In genomic region chr6:20708367-20709124, GRCh38 we compare ENCODE assay signal across 10 cellular contexts.
DNase-seq lines count a peak whose midpoint lies in the region; ATAC-seq, FAIRE-seq and TF ChIP-seq lines count a peak whose summit lies in the region.
"Had no signal": no experiment of that assay in that cellular context is flagged by ENCODE, and none has a peak within 500 bp of the region (broad histone marks: within the 10 kb centered on the region; RNA-seq: fewer than 3 reads in every experiment).

No MANE protein-coding gene starts in this region.

- peaks cover 48% of the 10 kb centered on the region for H3K4me1 Mint-ChIP-seq in endodermal cell

- H3K27ac Mint-ChIP-seq in endodermal cell, result peak overlapping the region; percentile 49
- H3K27ac Mint-ChIP-seq: activated CD4-positive, alpha-beta T cell treated with anti-CD3 and anti-CD28 coated beads, Interleukin-2, amount 10 ng/mL, durations not matched to agents 7 days and 5 days had no signal

- ATAC-seq in GM19468 (IDR thresholded peaks at IDR 0.05; ENCODE audit: extremely low read depth, unreplicated experiment) (peak; percentile 61), HG03520 (IDR thresholded peaks at IDR 0.05; ENCODE audit: unreplicated experiment) (peak; percentile 54)

- H3K36me3 Mint-ChIP-seq in endodermal cell (ENCODE audit: low read depth), result no peaks in the 10 kb centered on the region

- H3K27me3 ChIP-seq in endodermal cell (ENCODE audit: control insufficient read depth, insufficient read depth, low read length, poor library complexity, severe bottlenecking), result no peaks in the 10 kb centered on the region

- no peak for TF ChIP-seq CTCF in endodermal cell (conservative IDR thresholded peaks at IDR 0.05)

- H3K4me1 ChIP-seq in endodermal cell (ENCODE audit: control insufficient read depth, insufficient read depth, low read length), result peaks cover 14% of the 10 kb centered on the region

- H3K27ac ChIP-seq in endodermal cell (ENCODE audit: low read depth, low read length), result no peak overlapping the region

- TF ChIP-seq POLR2A in GM12891 (IDR thresholded peaks at IDR 0.05; ENCODE audit: low read depth, low read length), result no peak

- no peak for FAIRE-seq in GM12891 (lab: Jason Lieb, UNC)

- H3K9ac ChIP-seq in endodermal cell (ENCODE audit: extremely low read depth, low read length, poor library complexity, severe bottlenecking), result no peak overlapping the region

- WGBS in endodermal cell (ENCODE audit: insufficient coverage in 1 of 2, insufficient read length in 1 of 2), 2 experiments, result 98% methylated on average over 2 of the region's 3 CpGs; no CpG with 5 or more reads in 1 of the 2 experiments

- no peaks in the 10 kb centered on the region for H3K9me3 Mint-ChIP-seq in endodermal cell
- H3K9me3 Mint-ChIP-seq: activated CD4-positive, alpha-beta T cell treated with anti-CD3 and anti-CD28 coated beads, Interleukin-2, amount 10 ng/mL, durations not matched to agents 7 days and 5 days had no signal

- DNase-seq in GM12891 (ENCODE audit: insufficient read length, low spot score) (no peak), endodermal cell (no peak), NCI-H526 (lab: John Stamatoyannopoulos, UW) (no peak), HuH-7.5 (ENCODE audit: low spot score) (no peak), A172 (ENCODE audit: low spot score) (no peak)
- DNase-seq in activated effector memory CD4-positive, alpha-beta T cell treated with Interleukin-2 at 50 U/mL for 16 hours, result no peak
- DNase-seq: activated CD4-positive, alpha-beta T cell treated with anti-CD3 and anti-CD28 coated beads, Interleukin-2, amount 10 ng/mL, durations not matched to agents 7 days and 5 days; HCEC 1CT had no signal

- H3K27me3 Mint-ChIP-seq in endodermal cell (ENCODE audit: insufficient read depth), result no peaks in the 10 kb centered on the region
- H3K27me3 Mint-ChIP-seq: activated CD4-positive, alpha-beta T cell treated with anti-CD3 and anti-CD28 coated beads, Interleukin-2, amount 10 ng/mL, durations not matched to agents 7 days and 5 days had no signal

- H3K9me3 ChIP-seq in endodermal cell (ENCODE audit: control insufficient read depth, low read length), result no peaks in the 10 kb centered on the region

- no peak overlapping the region for H3K4me3 ChIP-seq in endodermal cell (ENCODE audit: low read length)

- no peak overlapping the region for H3K4me3 Mint-ChIP-seq in endodermal cell
- H3K4me3 Mint-ChIP-seq: activated CD4-positive, alpha-beta T cell treated with anti-CD3 and anti-CD28 coated beads, Interleukin-2, amount 10 ng/mL, durations not matched to agents 7 days and 5 days had no signal

- H3K36me3 ChIP-seq in endodermal cell (ENCODE audit: control insufficient read depth, insufficient read depth, low read length), result no peaks in the 10 kb centered on the region

TF ChIP-seq in GM12891, 5 proteins besides CTCF, POLR2A, EP300 and RAD21:
- TF ChIP-seq POU2F2 (IDR thresholded peaks at IDR 0.05; ENCODE audit: low read depth, low read length) (peak; percentile 61; the same call in 1 of the 2 replicates), TAF1 (IDR thresholded peaks at IDR 0.05; ENCODE audit: low read depth, low read length) (no peak), POLR2AphosphoS5 (IDR thresholded peaks at IDR 0.05; ENCODE audit: low read depth, low read length) (no peak), SPI1 (IDR thresholded peaks at IDR 0.05; ENCODE audit: low read depth, low read length) (no peak), PAX5 (IDR thresholded peaks at IDR 0.05; ENCODE audit: insufficient read depth, low read length, severe bottlenecking) (no peak)
